In the genomic region with DNA sequence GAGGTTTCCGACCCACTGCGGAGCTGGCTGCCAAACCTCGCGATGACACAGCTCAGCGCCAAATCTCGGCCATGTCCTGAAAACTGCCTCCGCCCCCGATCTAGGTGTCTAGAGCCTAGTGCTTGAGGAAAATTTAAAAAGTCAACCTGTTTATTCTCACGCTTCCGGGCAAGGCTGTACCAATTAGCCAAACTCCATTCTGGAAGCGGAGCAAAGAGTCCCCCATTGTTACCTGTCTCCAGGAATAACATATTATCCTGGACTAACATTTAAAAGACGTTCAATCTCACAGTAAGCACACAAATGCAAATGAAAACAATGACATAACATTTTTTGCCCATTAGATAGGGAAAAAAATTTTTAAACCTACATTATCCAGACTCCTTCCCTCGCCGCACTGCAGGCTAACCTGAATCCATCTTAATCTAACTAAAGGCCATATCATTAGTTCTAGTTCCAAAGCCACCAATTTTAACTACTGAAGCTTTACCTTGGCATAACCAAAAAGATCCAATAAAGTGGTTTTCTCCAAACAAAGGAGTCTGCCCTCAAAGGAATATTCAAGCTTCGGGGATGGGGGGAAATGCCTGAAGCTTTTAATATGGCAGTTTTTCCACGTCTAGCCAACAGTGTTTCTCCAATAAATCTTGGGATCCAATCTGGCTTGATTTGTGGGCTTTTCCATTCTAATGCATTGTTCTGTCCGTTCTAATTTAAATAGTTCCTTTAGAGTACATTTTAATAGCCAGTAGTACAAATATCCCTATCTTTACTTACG, we compare ENCODE assay signal across 8 cellular contexts. TPM values are rescaled to one million over a fixed set of nuclear protein-coding genes. Genes with fewer than 3 reads are reported as not detected.
A peak's percentile ranks its signal among the peaks of the same experiment; 100 is the strongest.
DNase-seq lines count a peak whose midpoint lies in the region; ATAC-seq and TF ChIP-seq lines count a peak whose summit lies in the region.

No MANE protein-coding gene starts in this region.

- H3K4me3 ChIP-seq in AG04450 (ENCODE audit: low read depth, low read length) = peak overlapping the region; percentile 68
- peak overlapping the region; percentile 52 to 85 (median 69) for H3K4me3 ChIP-seq in Peyer's patch

- H3K9me3 ChIP-seq in AG04450 (ENCODE audit: control insufficient read depth, insufficient read depth, low read length) = no peaks in the 10 kb centered on the region
- H3K9me3 ChIP-seq in Peyer's patch = peaks cover 0 to 4% (median 0%) of the 10 kb centered on the region in 4 donors

- H3K36me3 ChIP-seq in Peyer's patch = no peaks in the 10 kb centered on the region

- peaks cover 6% of the 10 kb centered on the region for H3K36me3 Mint-ChIP-seq in progenitor cell of endocrine pancreas (ENCODE audit: insufficient read depth)

- H3K4me3 Mint-ChIP-seq in progenitor cell of endocrine pancreas (ENCODE audit: low read depth) = peak overlapping the region; percentile 88

- H3K27ac ChIP-seq in AG04450 (ENCODE audit: low read depth, low read length) (peak overlapping the region; percentile 57), Peyer's patch (peak overlapping the region; percentile 63 to 90 (median 76)), epithelial cell of prostate (peak overlapping the region; percentile 85)

- TF ChIP-seq CTCF in AG04450 (IDR thresholded peaks at IDR 0.05; ENCODE audit: low read depth, low read length) (no peak), Peyer's patch (IDR thresholded peaks at IDR 0.05) (no peak), progenitor cell of endocrine pancreas (IDR thresholded peaks at IDR 0.05; ENCODE audit: unreplicated experiment) (no peak)

- CTCF ChIA-PET in AG04450 (lab: Charles Lee) = interaction anchor here (0.5 kb wide), 1 partner anchor 838 kb away, joined by 3 read pairs; no protein-coding TSS in a partner anchor

- H3K4me1 Mint-ChIP-seq in progenitor cell of endocrine pancreas (ENCODE audit: low read depth) = peaks cover 12% of the 10 kb centered on the region

- H3K27me3 ChIP-seq in AG04450 (ENCODE audit: control insufficient read depth, insufficient read depth, low read length) (no peaks in the 10 kb centered on the region), Peyer's patch (no peaks in the 10 kb centered on the region)

- POLR2A ChIA-PET in AG04450 (lab: Yijun Ruan, JAX) = interaction anchor here (1.0 to 2.5 kb wide), 6 partner anchors 15 to 603 kb away, joined by 3 to 26 read pairs (median 4); partner anchors contain the start of genes PHF8 and TSPYL2

- DNase-seq in AG04450 (ENCODE audit: low read depth, low spot score) (no peak), Peyer's patch (peak in 1 of 3 donors; percentile 86), epithelial cell of prostate (ENCODE audit: low read depth, low spot score) (no peak), progenitor cell of endocrine pancreas (ENCODE audit: low spot score, unreplicated experiment) (no peak), NOMO-1 treated with DMSO at 0.1 percent for 48 hours (lab: John Stamatoyannopoulos, UW; ENCODE audit: unreplicated experiment) (no peak), CD1c-positive myeloid dendritic cell (ENCODE audit: extremely low spot score) (no peak)

- H3K9me3 Mint-ChIP-seq in progenitor cell of endocrine pancreas (ENCODE audit: low read depth) = peaks cover 12% of the 10 kb centered on the region

- H3K27ac Mint-ChIP-seq in progenitor cell of endocrine pancreas = peak overlapping the region; percentile 99

- ATAC-seq in GM19328 (IDR thresholded peaks at IDR 0.05; ENCODE audit: unreplicated experiment) (peak; percentile 57), GM18498 (IDR thresholded peaks at IDR 0.05; ENCODE audit: unreplicated experiment) (no peak)

- no peaks in the 10 kb centered on the region for H3K27me3 Mint-ChIP-seq in progenitor cell of endocrine pancreas

- peaks cover 0 to 15% (median 2%) of the 10 kb centered on the region in 4 donors for H3K4me1 ChIP-seq in Peyer's patch

- TF ChIP-seq POLR2A in Peyer's patch (IDR thresholded peaks at IDR 0.05) = no peak

RNA-seq across cellular contexts. Expression of gene HUWE1, which starts 1.9 kb away (rescaled TPM):
- 73.9 and 76.1 TPM in 2 replicates for polyA plus RNA-seq in AG04450 (2011; rRNA removed)
- polyA minus RNA-seq in AG04450 (2011; rRNA and poly(A)+ RNA removed) = 257 and 301 TPM in 2 replicates
- total RNA-seq in Peyer's patch (100 to 1,000 TPM in 3 of 4 donors, 10 to 100 TPM in 1; 84.4 to 139 (median 123) TPM), progenitor cell of endocrine pancreas (280 and 298 TPM in 2 replicates)
